In genomic region chr21:42956824-42957632, GRCh38 we compare ENCODE assay signal across 15 cellular contexts. TPM values are rescaled to one million over a fixed set of nuclear protein-coding genes. Genes with fewer than 3 reads are reported as not detected.
DNase-seq lines count a peak whose midpoint lies in the region; ATAC-seq, FAIRE-seq and TF ChIP-seq lines count a peak whose summit lies in the region.
"Had no signal": no experiment of that assay in that cellular context is flagged by ENCODE, and none has a peak within 500 bp of the region (broad histone marks: within the 10 kb centered on the region; RNA-seq: fewer than 3 reads in every experiment).

No MANE protein-coding gene starts in this region.

- no peak overlapping the region for H3K18ac ChIP-seq in IMR-90 (ENCODE audit: low read depth, low read length)

- no peaks in the 10 kb centered on the region for H4K20me1 ChIP-seq in GM23338 (replicated peaks; ENCODE audit: insufficient read depth)
- H4K20me1 ChIP-seq in IMR-90 (ENCODE audit: insufficient read depth, low read length): no peaks in the 10 kb centered on the region
- no peaks in the 10 kb centered on the region for H4K20me1 ChIP-seq in neural progenitor cell (ENCODE audit: low read depth)

- H3K36me3 ChIP-seq in GM23338 (ENCODE audit: insufficient read depth) (no peaks in the 10 kb centered on the region), IMR-90 (ENCODE audit: control insufficient read depth, insufficient read depth, low read length) (no peaks in the 10 kb centered on the region), iPS-15b (ENCODE audit: control insufficient read depth, insufficient read depth, low read length) (no peaks in the 10 kb centered on the region), neural progenitor cell (no peaks in the 10 kb centered on the region)
- H3K36me3 ChIP-seq: ovary, SJCRH30, vagina had no signal

- no peak for TF ChIP-seq RAD21 in IMR-90 (IDR thresholded peaks at IDR 0.05; ENCODE audit: low read length)

- H3K9me3 ChIP-seq in IMR-90 (ENCODE audit: control insufficient read depth, insufficient read depth, low read length): no peaks in the 10 kb centered on the region
- no peaks in the 10 kb centered on the region for H3K9me3 ChIP-seq in iPS-15b (ENCODE audit: control insufficient read depth, insufficient read depth, low read length)
- H3K9me3 ChIP-seq in neural progenitor cell (ENCODE audit: low read depth): no peaks in the 10 kb centered on the region
- H3K9me3 ChIP-seq: ovary, SJCRH30, vagina had no signal

- H3K9ac ChIP-seq in IMR-90 (ENCODE audit: low read depth, low read length) (no peak overlapping the region), iPS-15b (ENCODE audit: low read depth, low read length) (peak overlapping the region; percentile 24), neural progenitor cell (no peak overlapping the region)

- H3K9me3 Mint-ChIP-seq in GM23338 (peaks cover 16% of the 10 kb centered on the region), neural progenitor cell (peaks cover 3% of the 10 kb centered on the region)

- H4K91ac ChIP-seq in IMR-90 (ENCODE audit: insufficient read depth, low read depth, low read length): no peak overlapping the region; the same call in 1 of the 2 replicates

- no peak overlapping the region for H2AK9ac ChIP-seq in IMR-90 (replicated peaks; ENCODE audit: low read depth, low read length, poor library complexity)

- no peak overlapping the region for H2BK20ac ChIP-seq in IMR-90 (ENCODE audit: low read depth, low read length)

- H3K79me2 ChIP-seq in GM23338 (replicated peaks; ENCODE audit: insufficient read depth) (no peaks in the 10 kb centered on the region), neural progenitor cell (ENCODE audit: low read depth) (no peaks in the 10 kb centered on the region)

- H3K4me1 ChIP-seq in GM23338 (ENCODE audit: insufficient read depth) (peaks cover 27% of the 10 kb centered on the region), IMR-90 (ENCODE audit: control insufficient read depth, insufficient read depth, low read length) (0 out of 2 replicates have a peak, but pooled peaks cover 2% of the 10 kb centered on the region), iPS-15b (ENCODE audit: control insufficient read depth, insufficient read depth, low read length) (peaks cover 17% of the 10 kb centered on the region), neural progenitor cell (no peaks in the 10 kb centered on the region)
- H3K4me1 ChIP-seq: SJCRH30, vagina had no signal

- intact Hi-C loops in IMR-90 (cut with micrococcal nuclease): no loop called here

- 87% methylated on average over 8 of the region's 14 CpGs; no CpG with 5 or more reads in 1 of the 2 experiments for WGBS in IMR-90 (ENCODE audit: extremely low coverage in 2 of 2, insufficient read length in 1 of 2), 2 experiments

- H3K27me3 Mint-ChIP-seq in GM23338 (ENCODE audit: insufficient read depth, low read depth, poor library complexity): peaks cover 35% of the 10 kb centered on the region
- H3K27me3 Mint-ChIP-seq in neural progenitor cell (ENCODE audit: insufficient read depth, low read depth): no peaks in the 10 kb centered on the region
- H3K27me3 Mint-ChIP-seq: activated CD4-positive, alpha-beta memory T cell treated with anti-CD3 and anti-CD28 coated beads for 36 hours had no signal

- ATAC-seq in GM23338: peak; percentile 69
- no peak for ATAC-seq in IMR-90 (ENCODE audit: low read depth)
- no peak for ATAC-seq in GM19463 (IDR thresholded peaks at IDR 0.05; ENCODE audit: unreplicated experiment)

- DNase-seq in GM23338 (ENCODE audit: low spot score) (peak; percentile 94), IMR-90 (no peak), neural progenitor cell (ENCODE audit: low spot score) (no peak), AML-193 (lab: John Stamatoyannopoulos, UW) (no peak), GM19239 (ENCODE audit: insufficient read length, low spot score) (no peak)
- DNase-seq: activated CD4-positive, alpha-beta memory T cell treated with anti-CD3 and anti-CD28 coated beads for 36 hours; left colon; NCI-H2171; ovary; SJCRH30 had no signal

- H3K4me1 Mint-ChIP-seq in GM23338 (peaks cover 49% of the 10 kb centered on the region), neural progenitor cell (no peaks in the 10 kb centered on the region)

- no peak overlapping the region for H4K8ac ChIP-seq in IMR-90 (ENCODE audit: low read depth in 2 of 2, low read length in 2 of 2)

- no peak overlapping the region for H2AFZ ChIP-seq in GM23338
- no peak overlapping the region for H2AFZ ChIP-seq in IMR-90 (replicated peaks; ENCODE audit: low read length, poor library complexity)
- H2AFZ ChIP-seq in neural progenitor cell (replicated peaks): no peak overlapping the region

- H3K4me2 ChIP-seq in GM23338: no peak overlapping the region; the same call in 1 of the 2 replicates
- no peak overlapping the region for H3K4me2 ChIP-seq in IMR-90 (ENCODE audit: low read depth, low read length)
- no peak overlapping the region for H3K4me2 ChIP-seq in neural progenitor cell

- H3K36me3 Mint-ChIP-seq in GM23338 (ENCODE audit: low read depth) (peaks cover 10% of the 10 kb centered on the region; the same call in 2 of the 3 replicates), neural progenitor cell (no peaks in the 10 kb centered on the region)
- H3K36me3 Mint-ChIP-seq: activated CD4-positive, alpha-beta memory T cell treated with anti-CD3 and anti-CD28 coated beads for 36 hours had no signal

- dilution Hi-C loops in IMR-90 (cut with HindIII; ENCODE audit: low sequenced_read_pairs, unreplicated experiment): no loop called here

- in situ Hi-C loops in IMR-90 (cut with MboI; ENCODE audit: low sequenced_read_pairs): no loop called here

- H2BK15ac ChIP-seq in IMR-90 (ENCODE audit: low read depth, low read length): no peak overlapping the region

- no peaks in the 10 kb centered on the region for H3K79me1 ChIP-seq in IMR-90 (ENCODE audit: low read depth in 1 of 2, low read length in 2 of 2)

- FAIRE-seq in GM19239 (lab: Jason Lieb, UNC): no peak

- H2BK120ac ChIP-seq in IMR-90 (ENCODE audit: low read depth, low read length): no peak overlapping the region

- H3K4ac ChIP-seq in IMR-90 (ENCODE audit: low read depth, low read length): no peak overlapping the region

- no peak overlapping the region for H2BK5ac ChIP-seq in IMR-90 (ENCODE audit: low read depth, low read length, poor library complexity, severe bottlenecking)

- no peaks in the 10 kb centered on the region for H3K9me1 ChIP-seq in IMR-90 (ENCODE audit: insufficient read depth, low read length)

- H3K27ac ChIP-seq in 22Rv1 (peak overlapping the region; percentile 92), GM23338 (ENCODE audit: low read depth) (peak overlapping the region; percentile 100), IMR-90 (ENCODE audit: insufficient read depth, low read length) (no peak overlapping the region), neural progenitor cell (no peak overlapping the region)
- H3K27ac ChIP-seq: ovary, SJCRH30 had no signal

- TF ChIP-seq POLR2A in IMR-90 (IDR thresholded peaks at IDR 0.05; ENCODE audit: low read depth, low read length): no peak

- H3K56ac ChIP-seq in IMR-90 (ENCODE audit: extremely low read depth, insufficient read depth, low read length): no peak overlapping the region

- no peak overlapping the region for H3K4me3 Mint-ChIP-seq in GM23338
- H3K4me3 Mint-ChIP-seq in neural progenitor cell: no peak overlapping the region
- H3K4me3 Mint-ChIP-seq: activated CD4-positive, alpha-beta memory T cell treated with anti-CD3 and anti-CD28 coated beads for 36 hours had no signal

- H3K27me3 ChIP-seq in GM23338 (ENCODE audit: insufficient read depth): no peaks in the 10 kb centered on the region
- H3K27me3 ChIP-seq in IMR-90 (ENCODE audit: control insufficient read depth, insufficient read depth, low read length): no peaks in the 10 kb centered on the region
- H3K27me3 ChIP-seq in iPS-15b (ENCODE audit: control insufficient read depth, insufficient read depth, low read length): no peaks in the 10 kb centered on the region
- no peaks in the 10 kb centered on the region for H3K27me3 ChIP-seq in neural progenitor cell
- H3K27me3 ChIP-seq: ovary, SJCRH30, vagina had no signal

- no peak overlapping the region for H3K14ac ChIP-seq in IMR-90 (replicated peaks; ENCODE audit: low read depth, low read length)

- no peak for TF ChIP-seq CTCF in 22Rv1 (IDR thresholded peaks at IDR 0.05)
- TF ChIP-seq CTCF in GM23338 (conservative IDR thresholded peaks at IDR 0.05; ENCODE audit: low read depth in 2 of 2): no peak
- no peak for TF ChIP-seq CTCF in IMR-90 (conservative IDR thresholded peaks at IDR 0.05; ENCODE audit: low read depth, low read length)
- TF ChIP-seq CTCF in neural progenitor cell (IDR thresholded peaks at IDR 0.05): no peak

- H3F3A ChIP-seq in GM23338 (replicated peaks; ENCODE audit: low read depth) (peaks cover 21% of the 10 kb centered on the region), neural progenitor cell (ENCODE audit: low read depth) (peaks cover 7% of the 10 kb centered on the region)

- POLR2A ChIA-PET in IMR-90 (lab: Charles Lee; ENCODE audit: unreplicated experiment): no interaction called here

- BruUV-seq in IMR-90 (replicated peaks; lab: Mats Ljungman, UMichigan): no TSS peak

- H4K5ac ChIP-seq in IMR-90 (ENCODE audit: low read depth, low read length): peak overlapping the region; percentile 54; the same call in 1 of the 2 replicates

- H3K27ac Mint-ChIP-seq in GM23338: peak overlapping the region; percentile 95
- H3K27ac Mint-ChIP-seq in neural progenitor cell: no peak overlapping the region
- H3K27ac Mint-ChIP-seq: activated CD4-positive, alpha-beta memory T cell treated with anti-CD3 and anti-CD28 coated beads for 36 hours had no signal

- no peak overlapping the region for H3K23ac ChIP-seq in IMR-90 (ENCODE audit: low read depth, low read length)

- CTCF ChIA-PET in IMR-90 (lab: Yijun Ruan, JAX): no interaction called here

- H2AK5ac ChIP-seq in IMR-90 (ENCODE audit: low read depth, low read length): no peak overlapping the region

- H3K4me3 ChIP-seq in GM23338 (no peak overlapping the region), IMR-90 (ENCODE audit: insufficient read depth, low read depth, low read length) (no peak overlapping the region), iPS-15b (ENCODE audit: low read depth, low read length) (peak overlapping the region; percentile 5), neural progenitor cell (no peak overlapping the region)
- H3K4me3 ChIP-seq: ovary, SJCRH30, vagina had no signal

- H3K9me2 ChIP-seq in GM23338 (ENCODE audit: insufficient read depth): no peaks in the 10 kb centered on the region

RNA-seq across cellular contexts. Expression of gene PKNOX1, which starts 17.3 kb away (rescaled TPM):
- 21.9 and 29.9 TPM in 2 replicates for total RNA-seq in GM23338 (2014; rRNA removed; shearing (Covaris generic))
- 76.7 and 79.9 TPM in 2 replicates for polyA plus RNA-seq in GM23338 (2016; fragmentation: Nextera tagmentation; extraction: Ambion mirVana)
- 35.0 and 48.3 TPM in 2 replicates for total RNA-seq in IMR-90 (2012; rRNA removed)
- polyA plus RNA-seq in IMR-90 (2012; rRNA removed): 51.5 and 61.0 TPM in 2 replicates
- 12.0 and 47.8 TPM in 2 replicates for polyA plus RNA-seq in IMR-90 (2012; cell fraction: cytosol; rRNA removed)
- 46.2 and 70.3 TPM in 2 replicates for polyA plus RNA-seq in IMR-90 (2012; cell fraction: nucleus; rRNA removed; ENCODE audit: low replicate concordance)
- total RNA-seq in neural progenitor cell (ENCODE audit: low replicate concordance): 10.3 and 11.0 TPM in 2 replicates

RNA-seq across cellular contexts. Expression of gene ERVH48-1, which starts 31.6 kb away (rescaled TPM):
- 37.0 and 44.2 TPM in 2 replicates for total RNA-seq in GM23338 (2014; rRNA removed; shearing (Covaris generic))
- polyA plus RNA-seq in GM23338 (2016; fragmentation: Nextera tagmentation; extraction: Ambion mirVana) (31.7 and 34.1 TPM in 2 replicates), IMR-90 (2012; rRNA removed) (not detected in 2 replicates)
- total RNA-seq in IMR-90 (2012; rRNA removed) (under 0.01 TPM in 1 of 2 replicates, not detected in the other), neural progenitor cell (ENCODE audit: low replicate concordance) (0.19 TPM in 1 of 2 replicates, not detected in the other)
- not detected in 2 replicates for polyA plus RNA-seq in IMR-90 (2012; cell fraction: cytosol; rRNA removed)
- polyA plus RNA-seq in IMR-90 (2012; cell fraction: nucleus; rRNA removed; ENCODE audit: low replicate concordance): 0.06 TPM in 1 of 2 replicates, not detected in the other
- total RNA-seq: HT1080, left colon, SJCRH30, vagina had no signal
- polyA plus RNA-seq: ovary had no signal

Comparison
In these comparisons a context has a peak if more than half of its experiments do, and no peak if none do; other contexts are left out.
1. H3K27ac ChIP-seq: peak in 22Rv1 (single experiment) and GM23338 (single experiment); none in IMR-90 (single experiment) and neural progenitor cell (single experiment).
2. RNA of gene ERVH48-1, which starts 31.6 kb away (total RNA-seq): 37.0 to 44.2 TPM in GM23338; 0.19 TPM in neural progenitor cell and under 0.01 TPM in IMR-90; every median in the first group is over 10 times any median in the second.